9 cellular contexts compared by ENCODE assay signal in genomic region chr10:129853236-129853946, GRCh38.
DNase-seq lines count a peak whose midpoint lies in the region; ATAC-seq, FAIRE-seq and TF ChIP-seq lines count a peak whose summit lies in the region.
"Had no signal": no experiment of that assay in that cellular context is flagged by ENCODE, and none has a peak within 500 bp of the region (broad histone marks: within the 10 kb centered on the region; RNA-seq: fewer than 3 reads in every experiment).

No MANE protein-coding gene starts in this region.

- TF ChIP-seq RAD21 in GM12878 (IDR thresholded peaks at IDR 0.05; ENCODE audit: insufficient read depth, low read depth, low read length): no peak

- SMC1A ChIA-PET in GM12878 (lab: Charles Lee; ENCODE audit: uncharacterized antibody, unreplicated experiment): interaction anchor here (1.2 kb wide), 1 partner anchor 274 kb away, joined by 3 read pairs; no protein-coding TSS in a partner anchor

- H3K27me3 ChIP-seq in BJ (ENCODE audit: control insufficient read depth, insufficient read depth, low read length) (no peaks in the 10 kb centered on the region), Karpas-422 (ENCODE audit: low read length) (no peaks in the 10 kb centered on the region), GM12878 (replicated peaks in 1 of 2; ENCODE audit: control insufficient read depth in 2 of 2, insufficient read depth in 2 of 2, low read length in 1 of 2) (no peaks in the 10 kb centered on the region), right lobe of liver (no peaks in the 10 kb centered on the region)

- no peaks in the 10 kb centered on the region for H3K79me2 ChIP-seq in Karpas-422 (ENCODE audit: low read length)
- H3K79me2 ChIP-seq in GM12878 (ENCODE audit: control insufficient read depth, insufficient read depth, low read length): no peaks in the 10 kb centered on the region

- BruUV-seq in GM12878 (replicated peaks; lab: Mats Ljungman, UMichigan): no TSS peak

- TF ChIP-seq POLR2A in GM12878 (IDR thresholded peaks at IDR 0.05; ENCODE audit: low read depth, low read length): no peak
- TF ChIP-seq POLR2A in right lobe of liver (IDR thresholded peaks at IDR 0.05): no peak

- RAD21 ChIA-PET in GM12878 (lab: Charles Lee; ENCODE audit: unreplicated experiment): interaction anchor here (1.2 kb wide), 1 partner anchor 23 kb away, joined by 3 read pairs; no protein-coding TSS in a partner anchor

- no peaks in the 10 kb centered on the region for H3K36me3 ChIP-seq in BJ (ENCODE audit: control insufficient read depth, insufficient read depth, low read length)
- no peaks in the 10 kb centered on the region for H3K36me3 ChIP-seq in Karpas-422 (ENCODE audit: insufficient read depth, low read length)
- no peaks in the 10 kb centered on the region for H3K36me3 ChIP-seq in GM12878 (ENCODE audit: control insufficient read depth in 2 of 2, insufficient read depth in 2 of 2, low read length in 1 of 2)
- no peaks in the 10 kb centered on the region for H3K36me3 ChIP-seq in right lobe of liver

- peak; percentile 13 for FAIRE-seq in GM12878 (lab: Jason Lieb, UNC)

- 42% methylated on average over 8 of the region's 8 CpGs for WGBS in GM12878 (ENCODE audit: insufficient coverage, insufficient replicate concordance, low lambda C conversion rate, missing lambda C conversion rate)
- WGBS in right lobe of liver (ENCODE audit: insufficient coverage, low coverage, low lambda C conversion rate, missing lambda C conversion rate): 20% methylated on average over 8 of the region's 8 CpGs

- no peak for DNase-seq in BJ (ENCODE audit: low read depth)
- peak; percentile 53 for DNase-seq in Karpas-422
- DNase-seq in GM12878 (ENCODE audit: low read depth, low spot score): no peak
- DNase-seq in right lobe of liver: no peak
- DNase-seq in germinal center (ENCODE audit: low spot score): no peak
- DNase-seq in activated CD4-positive, alpha-beta T cell treated with anti-CD3 and anti-CD28 coated beads, Interleukin-2, amount 50 U/mL, for 48 hours: no peak
- DNase-seq: activated B cell treated with CpG ODN at 0.5 μM for 24 hours had no signal

- H3K4me3 ChIP-seq in BJ (ENCODE audit: low read depth, low read length) (no peak overlapping the region), Karpas-422 (ENCODE audit: low read length) (no peak overlapping the region), GM12878 (no peak overlapping the region), right lobe of liver (no peak overlapping the region)

- H3K9me3 ChIP-seq in Karpas-422 (ENCODE audit: low read length) (no peaks in the 10 kb centered on the region), GM12878 (replicated peaks; ENCODE audit: control insufficient read depth, insufficient read depth, low read length) (no peaks in the 10 kb centered on the region), right lobe of liver (no peaks in the 10 kb centered on the region)

- CTCF ChIA-PET in BJ (lab: Yijun Ruan, JAX): interaction anchor here (1.0 kb wide), 1 partner anchor 25 kb away, joined by 3 read pairs; no protein-coding TSS in a partner anchor
- CTCF ChIA-PET in GM12878 (lab: Yijun Ruan, JAX): interaction anchor here (0.8 to 1.6 kb wide), 3 partner anchors 23 to 308 kb away, joined by 3 to 4 read pairs (median 4); no protein-coding TSS in a partner anchor

- no peak overlapping the region for H3K27ac ChIP-seq in Karpas-422 (ENCODE audit: low read length)
- H3K27ac ChIP-seq in GM12878 (ENCODE audit: control insufficient read depth, insufficient read depth): no peak overlapping the region
- H3K27ac ChIP-seq in right lobe of liver: no peak overlapping the region

- TF ChIP-seq CTCF in BJ (IDR thresholded peaks at IDR 0.05; ENCODE audit: insufficient read depth, low read depth, low read length) (peak; percentile 22; the same call in 1 of the 2 replicates), GM12878 (IDR thresholded peaks at IDR 0.05 in 2 of 3, conservative IDR thresholded peaks at IDR 0.05 in 1 of 3; ENCODE audit: control insufficient read depth in 2 of 3, extremely low read depth in 1 of 3, insufficient read depth in 1 of 3, low read depth in 3 of 3, low read length in 3 of 3) (no peak; a peak in 1 of 6 replicates), right lobe of liver (IDR thresholded peaks at IDR 0.05) (peak; percentile 39 to 44 (median 42))

- H3K4me1 ChIP-seq in Karpas-422 (ENCODE audit: low read length) (no peaks in the 10 kb centered on the region), GM12878 (ENCODE audit: control insufficient read depth, insufficient read depth, low read length) (no peaks in the 10 kb centered on the region), right lobe of liver (peaks cover 0 to 11% (median 4%) of the 10 kb centered on the region in 4 donors)

- ATAC-seq in GM12878 (no peak), right lobe of liver (peak; percentile 75 to 95 (median 82)), HG03439 (IDR thresholded peaks at IDR 0.05; ENCODE audit: unreplicated experiment) (no peak), GM21423 (IDR thresholded peaks at IDR 0.05; ENCODE audit: unreplicated experiment) (no peak)

- H3K9ac ChIP-seq in Karpas-422 (ENCODE audit: low read length) (no peak overlapping the region), GM12878 (ENCODE audit: control insufficient read depth, insufficient read depth, low read length) (no peak overlapping the region)

- POLR2A ChIA-PET in BJ (lab: Charles Lee): no interaction called here
- POLR2A ChIA-PET in GM12878 (lab: Charles Lee): no interaction called here

- TF ChIP-seq EP300 in GM12878 (IDR thresholded peaks at IDR 0.05; ENCODE audit: borderline replicate concordance in 1 of 2, control insufficient read depth in 1 of 2, low read depth in 2 of 2, low read length in 2 of 2): no peak

- H3K4me2 ChIP-seq in Karpas-422 (ENCODE audit: low read depth, low read length, poor library complexity, severe bottlenecking) (no peak overlapping the region), GM12878 (ENCODE audit: control insufficient read depth, insufficient read depth) (no peak overlapping the region)

- in situ Hi-C loops in GM12878 (cut with MboI): no loop called here

- intact Hi-C loops in GM12878 (cut with micrococcal nuclease; ENCODE audit: unreplicated experiment) (no loop called here), right lobe of liver (cut with DNase I) (no loop called here)

- no peak overlapping the region for H2AFZ ChIP-seq in Karpas-422 (ENCODE audit: low read length)
- H2AFZ ChIP-seq in GM12878 (ENCODE audit: control insufficient read depth, low read depth, low read length): no peak overlapping the region

- H4K20me1 ChIP-seq in Karpas-422 (ENCODE audit: insufficient read depth, low read depth, low read length) (no peaks in the 10 kb centered on the region), GM12878 (ENCODE audit: control insufficient read depth, insufficient read depth) (no peaks in the 10 kb centered on the region)

- no peaks in the 10 kb centered on the region for H3K9me2 ChIP-seq in Karpas-422 (replicated peaks; ENCODE audit: insufficient read depth, low read length)

TF ChIP-seq in GM12878, 131 proteins besides CTCF, POLR2A, EP300 and RAD21 (continues in another document):
- no peak for TF ChIP-seq ZBTB40 (IDR thresholded peaks at IDR 0.05; ENCODE audit: borderline replicate concordance)
- TF ChIP-seq, protein P1, sequence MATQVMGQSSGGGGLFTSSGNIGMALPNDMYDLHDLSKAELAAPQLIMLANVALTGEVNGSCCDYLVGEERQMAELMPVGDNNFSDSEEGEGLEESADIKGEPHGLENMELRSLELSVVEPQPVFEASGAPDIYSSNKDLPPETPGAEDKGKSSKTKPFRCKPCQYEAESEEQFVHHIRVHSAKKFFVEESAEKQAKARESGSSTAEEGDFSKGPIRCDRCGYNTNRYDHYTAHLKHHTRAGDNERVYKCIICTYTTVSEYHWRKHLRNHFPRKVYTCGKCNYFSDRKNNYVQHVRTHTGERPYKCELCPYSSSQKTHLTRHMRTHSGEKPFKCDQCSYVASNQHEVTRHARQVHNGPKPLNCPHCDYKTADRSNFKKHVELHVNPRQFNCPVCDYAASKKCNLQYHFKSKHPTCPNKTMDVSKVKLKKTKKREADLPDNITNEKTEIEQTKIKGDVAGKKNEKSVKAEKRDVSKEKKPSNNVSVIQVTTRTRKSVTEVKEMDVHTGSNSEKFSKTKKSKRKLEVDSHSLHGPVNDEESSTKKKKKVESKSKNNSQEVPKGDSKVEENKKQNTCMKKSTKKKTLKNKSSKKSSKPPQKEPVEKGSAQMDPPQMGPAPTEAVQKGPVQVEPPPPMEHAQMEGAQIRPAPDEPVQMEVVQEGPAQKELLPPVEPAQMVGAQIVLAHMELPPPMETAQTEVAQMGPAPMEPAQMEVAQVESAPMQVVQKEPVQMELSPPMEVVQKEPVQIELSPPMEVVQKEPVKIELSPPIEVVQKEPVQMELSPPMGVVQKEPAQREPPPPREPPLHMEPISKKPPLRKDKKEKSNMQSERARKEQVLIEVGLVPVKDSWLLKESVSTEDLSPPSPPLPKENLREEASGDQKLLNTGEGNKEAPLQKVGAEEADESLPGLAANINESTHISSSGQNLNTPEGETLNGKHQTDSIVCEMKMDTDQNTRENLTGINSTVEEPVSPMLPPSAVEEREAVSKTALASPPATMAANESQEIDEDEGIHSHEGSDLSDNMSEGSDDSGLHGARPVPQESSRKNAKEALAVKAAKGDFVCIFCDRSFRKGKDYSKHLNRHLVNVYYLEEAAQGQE (IDR thresholded peaks at IDR 0.05; ENCODE audit: low read depth, low read length): no peak

Comparison
In these comparisons a context has a peak if more than half of its experiments do, and no peak if none do; other contexts are left out.
1. CTCF ChIP-seq: peak in BJ (single experiment) and right lobe of liver (4 of 4); none in GM12878 (0 of 3).
2. ATAC-seq: peak in right lobe of liver (4 of 4); none in GM12878 (single experiment), HG03439 (single experiment) and GM21423 (single experiment).